Comparison of ENCODE assay signal across 11 cellular contexts in genomic region chr18:62781893-62782292, GRCh38.
DNase-seq lines count a peak whose midpoint lies in the region; TF ChIP-seq lines count a peak whose summit lies in the region.
"Had no signal": no experiment of that assay in that cellular context is flagged by ENCODE, and none has a peak within 500 bp of the region (broad histone marks: within the 10 kb centered on the region; RNA-seq: fewer than 3 reads in every experiment).

No MANE protein-coding gene starts in this region.

- no peak overlapping the region for H3K27ac ChIP-seq in AG04450 (ENCODE audit: low read depth, low read length)

- DNase-seq in AG04450 (ENCODE audit: low read depth, low spot score) (peak; percentile 76), LHCN-M2 (ENCODE audit: low read depth) (peak; percentile 85), amniotic epithelial cell (ENCODE audit: low read depth) (peak; percentile 93), kidney tubule cell (ENCODE audit: low spot score) (peak; percentile 88), NCI-H2171 (lab: John Stamatoyannopoulos, UW) (no peak), 8988T (no peak), NCI-H446 (lab: John Stamatoyannopoulos, UW) (no peak)
- no peak for DNase-seq in effector CD4-positive, alpha-beta T cell
- DNase-seq: activated T-cell treated with anti-CD3 and anti-CD28 coated beads for 4 hours, DMS 273 treated with DMSO at 0.1 percent for 48 hours, head of caudate nucleus had no signal

- CTCF ChIA-PET in AG04450 (lab: Charles Lee) = interaction anchor here (1.0 to 1.3 kb wide), 2 partner anchors 67 to 201 kb away, joined by 3 to 4 read pairs; no protein-coding TSS in a partner anchor

- H3K9me3 ChIP-seq in AG04450 (ENCODE audit: control insufficient read depth, insufficient read depth, low read length) = no peaks in the 10 kb centered on the region

- H3K4me3 ChIP-seq in AG04450 (ENCODE audit: low read depth, low read length) = no peak overlapping the region

- no peak for TF ChIP-seq CTCF in AG04450 (IDR thresholded peaks at IDR 0.05; ENCODE audit: low read depth, low read length)

- POLR2A ChIA-PET in AG04450 (lab: Yijun Ruan, JAX) = interaction anchor here (0.7 to 0.8 kb wide), 2 partner anchors 23 to 67 kb away, joined by 3 read pairs; no protein-coding TSS in a partner anchor

- H3K27me3 ChIP-seq in AG04450 (ENCODE audit: control insufficient read depth, insufficient read depth, low read length) = no peaks in the 10 kb centered on the region

Comparison
In these comparisons a context has a peak if more than half of its experiments do, and no peak if none do; other contexts are left out.
1. DNase-seq: peak in AG04450 (single experiment), LHCN-M2 (single experiment), amniotic epithelial cell (single experiment) and kidney tubule cell (single experiment); none in NCI-H2171 (single experiment), effector CD4-positive, alpha-beta T cell (single experiment), 8988T (single experiment) and NCI-H446 (0 of 2).